In the genomic region with DNA sequence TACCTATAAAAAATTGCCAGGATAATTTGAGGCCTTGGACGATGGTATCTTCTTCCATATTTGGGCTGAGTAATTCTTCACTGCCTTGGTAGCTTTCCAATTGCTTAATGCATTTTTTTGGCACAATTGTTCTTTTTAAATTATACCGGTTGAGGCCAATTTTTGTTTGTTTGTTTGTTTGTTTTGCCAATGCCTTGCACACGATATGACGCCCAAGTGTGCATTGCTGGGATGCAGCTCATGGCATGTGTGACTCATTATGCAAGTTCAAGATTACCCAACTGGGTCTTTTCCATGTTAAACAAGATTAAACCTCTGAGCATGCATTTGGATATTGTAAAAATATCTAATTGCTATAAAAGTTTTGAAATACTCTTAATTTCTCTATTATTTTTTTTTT, we compare ENCODE assay signal across 14 cellular contexts.
"Had no signal": no experiment of that assay in that cellular context is flagged by ENCODE, and none has a peak within 500 bp of the region (broad histone marks: within the 10 kb centered on the region; RNA-seq: fewer than 3 reads in every experiment).

No MANE protein-coding gene starts in this region.

- H3K36me3 ChIP-seq: cardiac muscle cell, pancreas, tibial artery had no signal

- H3K4me3 ChIP-seq: cardiac muscle cell, pancreas, tibial artery had no signal

- H3K9me3 ChIP-seq: pancreas, tibial artery had no signal

- FAIRE-seq: frontal cortex, pancreas had no signal

- H3K27me3 ChIP-seq: cardiac muscle cell, pancreas, tibial artery had no signal

- ATAC-seq: left ventricle myocardium superior; naive thymus-derived CD8-positive, alpha-beta T cell; pancreas; stimulated activated effector memory CD8-positive, alpha-beta T cell treated with anti-CD3 and anti-CD28 coated beads, Interleukin-12 subunit alpha, Interleukin-12 subunit beta, amount 100 ng/mL, for 72 hours had no signal

- DNase-seq: activated CD4-positive, alpha-beta T cell treated with anti-CD3 and anti-CD28 coated beads, Interleukin-2, amount 50 U/mL, for 1 hour; activated CD8-positive, alpha-beta memory T cell treated with anti-CD3 and anti-CD28 coated beads for 24 hours; activated naive CD8-positive, alpha-beta T cell treated with anti-CD3 and anti-CD28 coated beads, Interleukin-2, amount 10 ng/mL, durations not matched to agents 7 days and 5 days; aorta; head of caudate nucleus; kidney glomerular epithelial cell; left ventricle myocardium superior; mesenchymal stem cell; naive thymus-derived CD8-positive, alpha-beta T cell; pancreas; tibial artery had no signal
